Comparison of ENCODE assay signal across 22 cellular contexts in the genomic region with DNA sequence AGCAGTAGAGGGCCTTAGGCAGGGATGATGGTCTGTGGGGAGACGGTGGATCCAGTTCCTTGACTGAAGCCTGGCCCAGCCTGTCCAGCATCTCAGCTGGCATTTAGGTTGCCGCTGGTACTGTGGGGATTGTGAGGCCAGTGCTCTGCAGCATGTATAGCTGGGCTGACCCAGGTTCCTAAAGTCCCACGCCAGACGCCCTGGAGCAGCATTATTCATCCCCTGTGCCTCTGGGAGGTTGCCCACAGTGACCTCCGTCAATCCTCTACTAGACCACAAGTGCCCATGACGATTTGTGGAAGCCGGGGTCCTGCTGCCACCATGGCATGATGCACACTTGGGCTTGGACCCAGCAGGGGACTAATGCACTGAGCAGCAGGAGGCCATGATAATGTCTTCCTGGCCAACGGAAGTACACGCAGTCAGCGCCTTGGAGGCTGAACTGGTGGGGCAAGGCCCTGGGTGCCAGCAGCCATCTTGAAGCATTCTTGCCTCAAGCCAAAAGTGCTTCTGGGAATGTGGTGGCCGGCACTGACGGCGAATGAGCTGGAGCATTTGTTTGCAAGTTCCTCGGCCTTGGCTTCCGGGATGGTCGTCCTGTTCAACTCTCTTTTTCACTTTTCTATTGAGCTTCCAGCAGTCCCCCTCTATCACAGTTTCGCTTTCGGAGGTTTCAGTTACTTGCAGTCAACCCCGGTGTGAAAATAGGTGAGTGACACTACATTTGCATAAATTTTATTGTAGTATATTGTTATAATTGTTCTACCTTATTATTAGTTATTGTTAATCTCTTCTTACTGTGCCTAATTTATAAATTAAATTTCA.
"Had no signal": no experiment of that assay in that cellular context is flagged by ENCODE, and none has a peak within 500 bp of the region (broad histone marks: within the 10 kb centered on the region; RNA-seq: fewer than 3 reads in every experiment).

No MANE protein-coding gene starts in this region.

- FAIRE-seq: astrocyte, frontal cortex, keratinocyte had no signal

- H3K4me3 ChIP-seq: breast epithelium, tibial nerve had no signal

- H3K4me1 ChIP-seq: breast epithelium had no signal

- H3K27me3 ChIP-seq: breast epithelium, tibial nerve had no signal

- H3K4me1 Mint-ChIP-seq: activated naive CD4-positive, alpha-beta T cell treated with anti-CD3 and anti-CD28 coated beads, Interleukin-2, amount 50 U/mL, for 24 hours; nephron progenitor cell had no signal

- H3K27me3 Mint-ChIP-seq: activated naive CD4-positive, alpha-beta T cell treated with anti-CD3 and anti-CD28 coated beads, Interleukin-2, amount 50 U/mL, for 24 hours had no signal

- H3K4me3 Mint-ChIP-seq: activated naive CD4-positive, alpha-beta T cell treated with anti-CD3 and anti-CD28 coated beads, Interleukin-2, amount 50 U/mL, for 24 hours; mesothelial cell of epicardium; nephron progenitor cell had no signal

- H3K36me3 Mint-ChIP-seq: activated naive CD4-positive, alpha-beta T cell treated with anti-CD3 and anti-CD28 coated beads, Interleukin-2, amount 50 U/mL, for 24 hours had no signal

- ATAC-seq: left lobe of liver had no signal

- DNase-seq: activated CD4-positive, alpha-beta T cell treated with anti-CD3 and anti-CD28 coated beads, Interleukin-2, amount 50 U/mL, for 1 hour; activated CD4-positive, CD25-positive, alpha-beta regulatory T cell treated with anti-CD3 and anti-CD28 coated beads, Interleukin-2, amount 50 U/mL, for 72 hours; activated CD8-positive, alpha-beta memory T cell treated with anti-CD3 and anti-CD28 coated beads for 24 hours; activated CD8-positive, alpha-beta memory T cell treated with anti-CD3 and anti-CD28 coated beads, Interleukin-2, amount 50 U/mL, for 48 hours; activated effector memory CD4-positive, alpha-beta T cell treated with Interleukin-2 at 50 U/mL for 16 hours; activated T-cell treated with anti-CD3 and anti-CD28 coated beads, Interleukin-2, amount 50 U/mL, for 48 hours; cerebellar nuclear complex; cortex of kidney; hypothalamus; nephron progenitor cell; occipital lobe; retina; stimulated activated naive CD4-positive, alpha-beta T cell treated with Interleukin-2 at 50 U/mL for 16 hours; T-helper 9 cell had no signal

- H3K9me3 Mint-ChIP-seq: activated naive CD4-positive, alpha-beta T cell treated with anti-CD3 and anti-CD28 coated beads, Interleukin-2, amount 50 U/mL, for 24 hours had no signal

- H3K27ac ChIP-seq: breast epithelium, tibial nerve had no signal

- H3K36me3 ChIP-seq: breast epithelium had no signal

- H3K9me3 ChIP-seq: breast epithelium had no signal

- H3K27ac Mint-ChIP-seq: activated naive CD4-positive, alpha-beta T cell treated with anti-CD3 and anti-CD28 coated beads, Interleukin-2, amount 50 U/mL, for 24 hours; mesothelial cell of epicardium; nephron progenitor cell had no signal
